9 cellular contexts compared by ENCODE assay signal in the genomic region with DNA sequence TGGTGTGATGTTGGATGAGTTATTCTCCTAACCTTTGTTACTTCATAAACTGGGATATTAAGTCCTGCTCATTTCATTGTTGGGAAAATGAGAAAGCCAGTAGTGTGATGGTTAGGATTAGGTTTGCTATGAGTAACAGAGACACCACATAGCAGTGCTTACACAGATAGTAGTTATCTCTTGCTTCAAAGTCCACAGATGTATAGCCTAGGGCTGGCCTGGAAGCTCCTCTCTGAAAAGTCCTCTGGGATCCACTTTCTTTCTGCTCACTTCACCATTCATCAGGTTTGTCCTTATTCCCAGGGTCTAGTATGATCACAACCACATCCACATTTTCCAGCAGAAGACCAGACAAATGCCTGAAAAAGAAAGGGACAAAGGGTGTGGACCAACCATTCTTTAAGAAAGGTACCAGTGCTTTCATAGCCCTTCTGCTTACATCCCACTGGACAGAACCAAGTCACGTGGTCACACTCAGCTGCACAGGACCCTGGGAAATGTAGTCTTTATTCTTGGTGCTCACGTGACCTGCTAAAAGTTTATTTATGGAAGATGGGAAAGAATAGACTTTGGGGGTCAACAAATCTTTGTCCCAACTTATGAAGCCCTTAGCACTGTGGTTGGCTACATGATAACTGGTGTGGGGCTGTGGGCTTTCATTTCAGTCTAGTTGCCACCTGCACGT.
DNase-seq lines count a peak whose midpoint lies in the region; ATAC-seq and TF ChIP-seq lines count a peak whose summit lies in the region.
"Had no signal": no experiment of that assay in that cellular context is flagged by ENCODE, and none has a peak within 500 bp of the region (broad histone marks: within the 10 kb centered on the region; RNA-seq: fewer than 3 reads in every experiment).

No MANE protein-coding gene starts in this region.

- no peaks in the 10 kb centered on the region for H3K36me3 Mint-ChIP-seq in activated naive CD4-positive, alpha-beta T cell treated with anti-CD3 and anti-CD28 coated beads for 36 hours (ENCODE audit: low read depth)

- no peak overlapping the region for H3K4me3 ChIP-seq in A673 (ENCODE audit: low read depth, low read length, poor library complexity, severe bottlenecking)

- BruUV-seq in A673 (replicated peaks; lab: Mats Ljungman, UMichigan): no TSS peak

- no peak overlapping the region for H3K27ac ChIP-seq in A673 (ENCODE audit: low read depth, low read length, poor library complexity, severe bottlenecking)
- H3K27ac ChIP-seq: 22Rv1 had no signal

- H3K27me3 Mint-ChIP-seq in activated naive CD4-positive, alpha-beta T cell treated with anti-CD3 and anti-CD28 coated beads for 36 hours (ENCODE audit: low read depth): peaks cover 3% of the 10 kb centered on the region

- no peaks in the 10 kb centered on the region for H3K27me3 ChIP-seq in A673 (replicated peaks; ENCODE audit: insufficient read depth, low read depth, low read length, poor library complexity)

- H3K9me3 ChIP-seq in A673 (ENCODE audit: low read depth, low read length, poor library complexity, severe bottlenecking): no peaks in the 10 kb centered on the region

- DNase-seq in DMS 273 (lab: John Stamatoyannopoulos, UW; ENCODE audit: unreplicated experiment): peak; percentile 19
- no peak for DNase-seq in DMS 273 treated with DMSO at 0.1 percent for 48 hours (lab: John Stamatoyannopoulos, UW)
- peak; percentile 25 for DNase-seq in RPMI7951 (ENCODE audit: low read depth)
- DNase-seq in lung microvascular endothelial cell (ENCODE audit: low read depth in 2 of 2): peak; percentile 43 to 46
- no peak for DNase-seq in A673 (ENCODE audit: low spot score)
- DNase-seq in activated naive CD4-positive, alpha-beta T cell treated with anti-CD3 and anti-CD28 coated beads for 36 hours: no peak

- no peaks in the 10 kb centered on the region for H3K9me3 Mint-ChIP-seq in activated naive CD4-positive, alpha-beta T cell treated with anti-CD3 and anti-CD28 coated beads for 36 hours

- CTCF ChIA-PET in A673 (lab: Charles Lee): no interaction called here
- CTCF ChIA-PET in activated naive CD4-positive, alpha-beta T cell treated with anti-CD3 and anti-CD28 coated beads for 36 hours (lab: Charles Lee): interaction anchor here (1.2 kb wide), 1 partner anchor 151 kb away, joined by 4 read pairs; no protein-coding TSS in a partner anchor

- no peaks in the 10 kb centered on the region for H3K4me1 Mint-ChIP-seq in activated naive CD4-positive, alpha-beta T cell treated with anti-CD3 and anti-CD28 coated beads for 36 hours (ENCODE audit: low read depth)

- no peaks in the 10 kb centered on the region for H3K36me3 ChIP-seq in A673 (ENCODE audit: insufficient read depth, low read length, poor library complexity, severe bottlenecking)

- H3K27ac Mint-ChIP-seq in activated naive CD4-positive, alpha-beta T cell treated with anti-CD3 and anti-CD28 coated beads for 36 hours: no peak overlapping the region

- ATAC-seq in HG02588 (IDR thresholded peaks at IDR 0.05; ENCODE audit: unreplicated experiment): peak; percentile 65
- ATAC-seq in HG02981 (IDR thresholded peaks at IDR 0.05; ENCODE audit: unreplicated experiment): no peak

- no peak overlapping the region for H3K4me3 Mint-ChIP-seq in activated naive CD4-positive, alpha-beta T cell treated with anti-CD3 and anti-CD28 coated beads for 36 hours

- POLR2A ChIA-PET in A673 (lab: Charles Lee; ENCODE audit: low non-redundant PET): interaction anchor here (0.6 kb wide), 1 partner anchor 28 kb away, joined by 4 read pairs; no protein-coding TSS in a partner anchor

- intact Hi-C loops in A673 (cut with micrococcal nuclease; ENCODE audit: unreplicated experiment): no loop called here
- intact Hi-C loops in activated naive CD4-positive, alpha-beta T cell treated with anti-CD3 and anti-CD28 coated beads for 36 hours (cut with micrococcal nuclease): no loop called here

- no peaks in the 10 kb centered on the region for H3K4me1 ChIP-seq in A673 (ENCODE audit: insufficient read depth, low read length, poor library complexity, severe bottlenecking)

- no peak for TF ChIP-seq CTCF in A673 (conservative IDR thresholded peaks at IDR 0.05; ENCODE audit: low read depth, low read length)

Comparison
In these comparisons a context has a peak if more than half of its experiments do, and no peak if none do; other contexts are left out.
1. DNase-seq: peak in DMS 273 (single experiment), RPMI7951 (single experiment) and lung microvascular endothelial cell (2 of 2); none in DMS 273 treated with DMSO at 0.1 percent for 48 hours (single experiment), A673 (single experiment) and activated naive CD4-positive, alpha-beta T cell treated with anti-CD3 and anti-CD28 coated beads for 36 hours (single experiment).